Comparison of ENCODE assay signal across 19 cellular contexts in the genomic region with DNA sequence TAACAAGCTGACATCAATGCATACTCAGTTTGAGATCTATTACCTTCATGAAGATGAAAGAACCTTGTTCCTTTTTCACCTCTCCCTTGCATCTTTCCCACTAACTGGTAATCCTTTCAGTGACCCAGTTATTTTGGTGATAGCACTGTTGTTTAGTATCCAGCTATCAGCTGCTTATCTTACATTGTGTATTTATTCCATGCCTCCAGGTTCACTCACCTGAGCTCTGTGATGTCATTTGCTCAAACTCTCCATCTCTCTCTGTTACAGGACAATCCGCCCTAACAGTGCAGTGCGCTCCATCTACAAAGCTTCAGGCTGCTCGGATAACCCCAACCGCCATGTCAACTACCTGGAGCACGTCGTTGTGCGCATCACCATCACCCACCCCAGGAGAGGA.
"Had no signal": no experiment of that assay in that cellular context is flagged by ENCODE, and none has a peak within 500 bp of the region (broad histone marks: within the 10 kb centered on the region; RNA-seq: fewer than 3 reads in every experiment).

No MANE protein-coding gene starts in this region.

- FAIRE-seq: RCC 7860 had no signal

- H3K9me3 ChIP-seq: SK-N-SH had no signal

- H3K9ac ChIP-seq: SK-N-SH had no signal

- H3K4me2 ChIP-seq: SK-N-SH had no signal

- DNase-seq: KBM-7, MV-4-11, NCI-H1048, NCI-H1105, NCI-H1417, NCI-H146, NCI-H1694 treated with DMSO at 0.1 percent for 48 hours, NCI-H1930, NCI-H2081, NCI-H2107, NCI-H2227 treated with DMSO at 0.1 percent for 48 hours, NCI-H524, NCI-H526 treated with DMSO at 0.1 percent for 48 hours, NCI-H748 treated with DMSO at 0.1 percent for 48 hours, RPMI8226, SHP77, SK-N-SH, SW 1271 had no signal
